In the genomic region with DNA sequence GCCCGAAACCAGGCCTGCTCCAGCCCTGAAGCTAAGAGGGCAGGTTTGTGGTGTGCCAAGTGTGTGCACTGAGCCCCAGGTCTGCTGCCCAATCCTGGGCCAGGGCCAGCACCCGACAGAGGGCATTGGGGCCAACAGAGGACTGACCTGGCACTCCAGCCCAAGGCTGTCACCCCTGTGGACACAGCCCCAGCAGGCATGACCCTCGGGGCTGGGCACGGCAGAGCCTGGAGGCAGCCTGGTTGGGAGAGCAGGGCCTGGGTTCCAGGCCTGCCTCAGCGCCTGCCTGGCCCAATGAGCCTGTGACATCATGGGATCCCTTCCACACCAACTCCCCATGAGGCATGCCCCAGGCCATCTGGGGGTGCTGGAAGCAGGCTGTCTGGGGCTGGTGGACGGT, we compare ENCODE assay signal across 1 cellular context.
TF ChIP-seq lines count a peak whose summit lies in the region.

No MANE protein-coding gene starts in this region.

TF ChIP-seq in liver, 16 proteins besides CTCF, POLR2A, EP300 and RAD21 (continued from another document):
- TF ChIP-seq, protein P1, sequence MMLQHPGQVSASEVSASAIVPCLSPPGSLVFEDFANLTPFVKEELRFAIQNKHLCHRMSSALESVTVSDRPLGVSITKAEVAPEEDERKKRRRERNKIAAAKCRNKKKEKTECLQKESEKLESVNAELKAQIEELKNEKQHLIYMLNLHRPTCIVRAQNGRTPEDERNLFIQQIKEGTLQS (IDR thresholded peaks at IDR 0.05): no peak
- TF ChIP-seq, protein P2, sequence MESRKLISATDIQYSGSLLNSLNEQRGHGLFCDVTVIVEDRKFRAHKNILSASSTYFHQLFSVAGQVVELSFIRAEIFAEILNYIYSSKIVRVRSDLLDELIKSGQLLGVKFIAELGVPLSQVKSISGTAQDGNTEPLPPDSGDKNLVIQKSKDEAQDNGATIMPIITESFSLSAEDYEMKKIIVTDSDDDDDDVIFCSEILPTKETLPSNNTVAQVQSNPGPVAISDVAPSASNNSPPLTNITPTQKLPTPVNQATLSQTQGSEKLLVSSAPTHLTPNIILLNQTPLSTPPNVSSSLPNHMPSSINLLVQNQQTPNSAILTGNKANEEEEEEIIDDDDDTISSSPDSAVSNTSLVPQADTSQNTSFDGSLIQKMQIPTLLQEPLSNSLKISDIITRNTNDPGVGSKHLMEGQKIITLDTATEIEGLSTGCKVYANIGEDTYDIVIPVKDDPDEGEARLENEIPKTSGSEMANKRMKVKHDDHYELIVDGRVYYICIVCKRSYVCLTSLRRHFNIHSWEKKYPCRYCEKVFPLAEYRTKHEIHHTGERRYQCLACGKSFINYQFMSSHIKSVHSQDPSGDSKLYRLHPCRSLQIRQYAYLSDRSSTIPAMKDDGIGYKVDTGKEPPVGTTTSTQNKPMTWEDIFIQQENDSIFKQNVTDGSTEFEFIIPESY (IDR thresholded peaks at IDR 0.05): no peak
- TF ChIP-seq, protein P3, sequence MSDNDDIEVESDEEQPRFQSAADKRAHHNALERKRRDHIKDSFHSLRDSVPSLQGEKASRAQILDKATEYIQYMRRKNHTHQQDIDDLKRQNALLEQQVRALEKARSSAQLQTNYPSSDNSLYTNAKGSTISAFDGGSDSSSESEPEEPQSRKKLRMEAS (IDR thresholded peaks at IDR 0.05): no peak
- no peak for TF ChIP-seq EGR1 (IDR thresholded peaks at IDR 0.05; ENCODE audit: low read depth in 2 of 2)
- TF ChIP-seq SP1 (IDR thresholded peaks at IDR 0.05): peak; percentile 88
- peak; percentile 85 to 95 for TF ChIP-seq RXRA (IDR thresholded peaks at IDR 0.05)
- peak; percentile 32 for TF ChIP-seq FOXA2 (IDR thresholded peaks at IDR 0.05)
- TF ChIP-seq FOXA1 (IDR thresholded peaks at IDR 0.05): no peak
